Comparison of ENCODE assay signal across 8 cellular contexts in the genomic region with DNA sequence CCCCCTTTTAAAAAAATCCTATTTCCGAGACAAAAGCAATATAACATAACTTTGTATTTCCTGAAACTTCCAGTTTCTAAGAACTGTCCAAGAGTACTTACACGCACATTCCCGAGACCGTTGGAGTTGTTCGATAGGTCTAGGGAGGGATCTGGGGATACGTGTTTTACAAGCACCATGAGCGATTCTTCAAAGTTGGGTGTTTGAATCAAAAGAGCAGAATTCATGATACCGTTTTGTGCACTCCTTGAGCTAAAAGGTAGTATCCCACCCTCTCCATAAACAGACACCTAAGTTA. TPM values are rescaled to one million over a fixed set of nuclear protein-coding genes. Genes with fewer than 3 reads are reported as not detected.
DNase-seq lines count a peak whose midpoint lies in the region; ATAC-seq and TF ChIP-seq lines count a peak whose summit lies in the region.

No MANE protein-coding gene starts in this region.

- no peaks in the 10 kb centered on the region for H3K9me3 ChIP-seq in esophagus squamous epithelium
- H3K9me3 ChIP-seq in psoas muscle = no peaks in the 10 kb centered on the region

- POLR2A ChIA-PET in RWPE1 (lab: Yijun Ruan, JAX; ENCODE audit: low non-redundant PET) = no interaction called here

- CTCF ChIA-PET in RWPE1 (lab: Yijun Ruan, JAX) = interaction anchor here (0.5 kb wide), 1 partner anchor 45 kb away, joined by 3 read pairs; no protein-coding TSS in a partner anchor

- TF ChIP-seq CTCF in RWPE1 (conservative IDR thresholded peaks at IDR 0.05; ENCODE audit: low read depth) (no peak), esophagus squamous epithelium (IDR thresholded peaks at IDR 0.05) (no peak), psoas muscle (IDR thresholded peaks at IDR 0.05) (no peak)

- WGBS in esophagus squamous epithelium, 2 donors = 2 to 7% methylated on average over 8 of the region's 8 CpGs
- 3 to 5% (median 4%) methylated on average over 8 of the region's 8 CpGs for WGBS in psoas muscle, 3 donors

- DNase-seq in H7 (peak; percentile 31), RWPE1 (ENCODE audit: low spot score) (peak; percentile 10), esophagus squamous epithelium (lab: John Stamatoyannopoulos, UW) (no peak), psoas muscle (no peak), NOMO-1 treated with DMSO at 0.1 percent for 48 hours (lab: John Stamatoyannopoulos, UW; ENCODE audit: unreplicated experiment) (no peak), iPS-NIHi11 (ENCODE audit: low spot score) (no peak)

- ATAC-seq in psoas muscle (no peak), GM19328 (IDR thresholded peaks at IDR 0.05; ENCODE audit: unreplicated experiment) (no peak)
- ATAC-seq in activated CD4-positive, CD25-positive, alpha-beta regulatory T cell treated with anti-CD3 and anti-CD28 coated beads, Interleukin-2, amount 50 U/mL, for 24 hours = no peak

- peaks cover 2% of the 10 kb centered on the region; the same call in 1 of the 2 replicates for H3K27me3 ChIP-seq in H7 (ENCODE audit: control insufficient read depth, insufficient read depth, low read length)
- H3K27me3 ChIP-seq in esophagus squamous epithelium = no peaks in the 10 kb centered on the region
- no peaks in the 10 kb centered on the region for H3K27me3 ChIP-seq in psoas muscle (ENCODE audit: insufficient read depth in 3 of 3, low read length in 2 of 3)

- H3K36me3 ChIP-seq in H7 (replicated peaks; ENCODE audit: control insufficient read depth, insufficient read depth, low read length) = no peaks in the 10 kb centered on the region
- peaks cover 0 to 21% (median 0%) of the 10 kb centered on the region in 3 donors for H3K36me3 ChIP-seq in esophagus squamous epithelium
- H3K36me3 ChIP-seq in psoas muscle (ENCODE audit: insufficient read depth in 1 of 2, low read depth in 1 of 2) = peaks cover 3 to 16% of the 10 kb centered on the region in 2 donors

- intact Hi-C loops in esophagus squamous epithelium (cut with DNase I) = loop anchor here (5.0 kb wide), 1 partner anchor 65 kb away; a partner anchor contains a TSS
- intact Hi-C loops in psoas muscle (cut with DNase I) = loop anchor here (1.0 to 5.0 kb wide), 3 partner anchors 45 to 65 kb away; a partner anchor contains a TSS

- H3K4me1 ChIP-seq in esophagus squamous epithelium = peaks cover 5 to 60% (median 13%) of the 10 kb centered on the region in 3 donors
- peaks cover 22% of the 10 kb centered on the region for H3K4me1 ChIP-seq in psoas muscle

- H3K4me3 ChIP-seq in H7 (ENCODE audit: insufficient read depth, low read depth, low read length) = peak overlapping the region; percentile 63
- peak overlapping the region; percentile 88 to 100 (median 94) for H3K4me3 ChIP-seq in esophagus squamous epithelium
- peak overlapping the region; percentile 92 for H3K4me3 ChIP-seq in psoas muscle

- H3K27ac ChIP-seq in RWPE1 = peak overlapping the region; percentile 87
- H3K27ac ChIP-seq in esophagus squamous epithelium = peak overlapping the region; percentile 79 to 100 (median 98)
- H3K27ac ChIP-seq in psoas muscle = peak overlapping the region; percentile 94

- no peak for TF ChIP-seq POLR2A in esophagus squamous epithelium (IDR thresholded peaks at IDR 0.05)

RNA-seq across cellular contexts. Expression of a gene that starts 0.7 kb away (rescaled TPM):
- total RNA-seq in H7 (2014; rRNA removed; shearing (Covaris generic)) = 12.6 and 13.2 TPM in 2 replicates
- total RNA-seq in esophagus squamous epithelium (10 to 100 TPM; 25.0 to 56.6 (median 40.2) TPM), psoas muscle (10 to 100 TPM in 1 of 4 donors, 1 to 10 TPM in 3; 5.5 to 11.7 (median 6.5) TPM)
- 1 to 10 TPM; 2.6 to 6.4 (median 5.4) TPM for polyA plus RNA-seq in psoas muscle

Comparison
In these comparisons a context has a peak if more than half of its experiments do, and no peak if none do; other contexts are left out.
1. DNase-seq: peak in H7 (single experiment) and RWPE1 (single experiment); none in esophagus squamous epithelium (single experiment), psoas muscle (0 of 2), NOMO-1 treated with DMSO at 0.1 percent for 48 hours (single experiment) and iPS-NIHi11 (single experiment).
2. Peak in every context shown above with its lines, with median percentiles within 50 percentile points of each other: H3K4me3 ChIP-seq and H3K27ac ChIP-seq.